1 cellular context compared by ENCODE assay signal in genomic region chr2:3602553-3603339, GRCh38.
TF ChIP-seq lines count a peak whose summit lies in the region.

No MANE protein-coding gene starts in this region.

TF ChIP-seq in H1, 55 proteins besides CTCF, POLR2A, EP300 and RAD21:
- no peak for TF ChIP-seq RBBP5 (IDR thresholded peaks at IDR 0.05; ENCODE audit: borderline replicate concordance, low read depth, low read length)
- TF ChIP-seq E2F6 (IDR thresholded peaks at IDR 0.05), result no peak
- no peak for TF ChIP-seq BACH1 (IDR thresholded peaks at IDR 0.05; ENCODE audit: low read length)
- TF ChIP-seq HDAC6 (IDR thresholded peaks at IDR 0.05; ENCODE audit: low read depth, low read length), result no peak
- TF ChIP-seq RFX5 (IDR thresholded peaks at IDR 0.05; ENCODE audit: borderline replicate concordance, low read depth, low read length), result no peak
- no peak for TF ChIP-seq EGR1 (IDR thresholded peaks at IDR 0.05; ENCODE audit: borderline replicate concordance, low read depth, low read length)
- no peak for TF ChIP-seq TEAD4 (IDR thresholded peaks at IDR 0.05; ENCODE audit: low read depth, low read length)
- TF ChIP-seq GTF2F1 (IDR thresholded peaks at IDR 0.05; ENCODE audit: borderline replicate concordance, low read depth, low read length), result no peak
- no peak for TF ChIP-seq ATF2 (IDR thresholded peaks at IDR 0.05; ENCODE audit: low read length)
- TF ChIP-seq CBX5 (IDR thresholded peaks at IDR 0.05; ENCODE audit: low read depth, low read length), result no peak
- no peak for TF ChIP-seq POU5F1 (IDR thresholded peaks at IDR 0.05; ENCODE audit: low read depth, low read length)
- TF ChIP-seq, protein P1, sequence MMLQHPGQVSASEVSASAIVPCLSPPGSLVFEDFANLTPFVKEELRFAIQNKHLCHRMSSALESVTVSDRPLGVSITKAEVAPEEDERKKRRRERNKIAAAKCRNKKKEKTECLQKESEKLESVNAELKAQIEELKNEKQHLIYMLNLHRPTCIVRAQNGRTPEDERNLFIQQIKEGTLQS (IDR thresholded peaks at IDR 0.05; ENCODE audit: insufficient read depth, low read depth, low read length), result no peak
- no peak for TF ChIP-seq NANOG (IDR thresholded peaks at IDR 0.05; ENCODE audit: insufficient read depth, low read depth, low read length, poor library complexity, severe bottlenecking)
- TF ChIP-seq SIX5 (IDR thresholded peaks at IDR 0.05; ENCODE audit: low read depth, low read length), result no peak
- no peak for TF ChIP-seq YY1 (IDR thresholded peaks at IDR 0.05; ENCODE audit: low read depth, low read length)
- no peak for TF ChIP-seq JUND (IDR thresholded peaks at IDR 0.05; ENCODE audit: low read length)
- no peak for TF ChIP-seq SIN3A (conservative IDR thresholded peaks at IDR 0.05 in 1 of 2, IDR thresholded peaks at IDR 0.05 in 1 of 2; ENCODE audit: low read depth in 1 of 2, low read length in 2 of 2)
- TF ChIP-seq POLR2AphosphoS5 (IDR thresholded peaks at IDR 0.05; ENCODE audit: low read depth, low read length), result no peak
